8 cellular contexts compared by ENCODE assay signal in the genomic region with DNA sequence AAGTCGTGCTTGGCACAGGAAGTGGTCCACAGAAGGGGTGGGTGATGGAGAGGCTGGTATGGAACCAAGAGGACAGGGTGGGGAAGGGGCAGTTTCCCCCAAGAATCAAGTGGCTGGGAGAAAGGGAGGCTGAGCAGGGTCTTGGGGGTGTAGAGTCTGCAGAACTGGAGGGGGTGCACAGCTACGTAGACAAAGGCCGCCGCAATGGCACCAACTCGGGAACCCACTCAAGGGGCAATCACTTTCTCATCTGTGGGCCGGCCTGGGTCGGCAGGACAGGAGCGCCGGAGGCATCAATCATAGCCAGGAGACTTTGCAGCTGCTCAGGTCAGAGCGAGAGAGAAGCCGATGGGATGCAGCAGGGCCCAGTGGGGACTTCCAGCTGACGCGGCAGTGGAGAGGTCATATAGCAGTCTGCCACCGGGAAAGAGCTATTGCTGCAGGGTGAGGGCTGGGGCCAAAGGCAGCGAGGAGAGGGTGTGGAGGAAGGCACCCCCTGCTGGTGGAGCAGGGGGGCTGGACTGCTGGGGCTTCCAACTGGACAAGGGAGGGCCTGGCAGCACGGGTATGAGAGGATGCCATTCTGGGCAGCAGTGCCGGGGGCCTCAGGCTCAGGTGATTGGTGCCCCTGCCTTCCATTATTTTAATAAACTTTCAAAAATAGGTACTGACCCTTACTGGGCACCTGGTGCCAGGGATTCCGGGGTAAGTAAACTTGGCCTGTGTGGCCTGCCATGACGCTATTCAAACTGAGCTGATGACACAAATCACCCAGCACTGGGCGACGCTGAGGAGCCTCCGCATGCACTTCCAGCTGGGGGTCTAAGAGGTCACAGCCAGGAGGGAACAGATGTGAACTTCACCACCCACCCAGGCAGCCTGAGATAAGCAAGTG. TPM values are rescaled to one million over a fixed set of nuclear protein-coding genes. Genes with fewer than 3 reads are reported as not detected.
A peak's percentile ranks its signal among the peaks of the same experiment; 100 is the strongest.
DNase-seq lines count a peak whose midpoint lies in the region; ATAC-seq and TF ChIP-seq lines count a peak whose summit lies in the region.

No MANE protein-coding gene starts in this region.

- peak overlapping the region; percentile 79 to 92 (median 90) for H3K27ac ChIP-seq in gastroesophageal sphincter
- H3K27ac ChIP-seq in prostate gland = peak overlapping the region; percentile 89 to 93

- TF ChIP-seq POLR2A in gastroesophageal sphincter (IDR thresholded peaks at IDR 0.05) = no peak
- TF ChIP-seq POLR2A in prostate gland (IDR thresholded peaks at IDR 0.05) = no peak

- H3K4me1 ChIP-seq in gastroesophageal sphincter (peaks cover 7 to 74% (median 30%) of the 10 kb centered on the region in 3 donors), prostate gland (replicated peaks) (peaks cover 16% of the 10 kb centered on the region)

- 4 to 38% methylated on average over 5 to 16 of the region's 22 CpGs for WGBS in gastroesophageal sphincter (ENCODE audit: low coverage in 1 of 2), 2 donors
- WGBS in prostate gland = 61% methylated on average over 22 of the region's 22 CpGs

- H3K9me3 ChIP-seq in MG63 (no peaks in the 10 kb centered on the region), gastroesophageal sphincter (no peaks in the 10 kb centered on the region), prostate gland (no peaks in the 10 kb centered on the region)

- intact Hi-C loops in prostate gland (cut with DNase I) = loop anchor here (2.0 kb wide), 1 partner anchor 58 kb away; no protein-coding TSS in a partner anchor

- ATAC-seq in activated CD4-positive, CD25-positive, alpha-beta regulatory T cell treated with anti-CD3 and anti-CD28 coated beads, Interleukin-2, amount 50 U/mL, for 24 hours = no peak
- ATAC-seq in gastroesophageal sphincter (peak; percentile 80), GM21723 (IDR thresholded peaks at IDR 0.05; ENCODE audit: unreplicated experiment) (no peak), HG03442 (IDR thresholded peaks at IDR 0.05; ENCODE audit: unreplicated experiment) (no peak)

- H3K36me3 ChIP-seq in MG63 (peaks cover 7% of the 10 kb centered on the region), gastroesophageal sphincter (peaks cover 0 to 26% of the 10 kb centered on the region in 2 donors), prostate gland (no peaks in the 10 kb centered on the region)

- peak in 3 of 4 experiments; percentile 87 to 95 (median 94) for TF ChIP-seq CTCF in gastroesophageal sphincter (IDR thresholded peaks at IDR 0.05)
- peak in 3 of 4 experiments; percentile 73 to 88 (median 76) for TF ChIP-seq CTCF in prostate gland (IDR thresholded peaks at IDR 0.05)

- no peak overlapping the region for H3K4me3 ChIP-seq in MG63
- no peak overlapping the region for H3K4me3 ChIP-seq in gastroesophageal sphincter
- H3K4me3 ChIP-seq in prostate gland = no peak overlapping the region

- H3K27me3 ChIP-seq in MG63 (no peaks in the 10 kb centered on the region), gastroesophageal sphincter (no peaks in the 10 kb centered on the region), prostate gland (replicated peaks; ENCODE audit: insufficient read depth) (no peaks in the 10 kb centered on the region)

- DNase-seq in activated CD4-positive, CD25-positive, alpha-beta regulatory T cell treated with anti-CD3 and anti-CD28 coated beads, Interleukin-2, amount 50 U/mL, for 72 hours = peak; percentile 43
- DNase-seq in MG63 = peak; percentile 71
- peak; percentile 54 to 66 for DNase-seq in activated T-cell treated with anti-CD3 and anti-CD28 coated beads, Interleukin-2, amount 50 U/mL, for 48 hours
- peak; percentile 70 for DNase-seq in prostate gland (ENCODE audit: low spot score)

- TF ChIP-seq EP300 in gastroesophageal sphincter (IDR thresholded peaks at IDR 0.05) = no peak

RNA-seq across cellular contexts. Expression of a gene that starts 52.5 kb away (rescaled TPM):
- 13.6 and 52.0 TPM in 2 replicates for total RNA-seq in MG63 (2014; rRNA removed; shearing (Covaris generic); ENCODE audit: low replicate concordance)
- total RNA-seq in gastroesophageal sphincter (100 to 1,000 TPM in 1 of 4 donors, 10 to 100 TPM in 3; 70.9 to 234 (median 85.9) TPM), prostate gland (10 to 100 TPM; 42.4 to 92.4 TPM)
